Comparison of ENCODE assay signal across 1 cellular context in the genomic region with DNA sequence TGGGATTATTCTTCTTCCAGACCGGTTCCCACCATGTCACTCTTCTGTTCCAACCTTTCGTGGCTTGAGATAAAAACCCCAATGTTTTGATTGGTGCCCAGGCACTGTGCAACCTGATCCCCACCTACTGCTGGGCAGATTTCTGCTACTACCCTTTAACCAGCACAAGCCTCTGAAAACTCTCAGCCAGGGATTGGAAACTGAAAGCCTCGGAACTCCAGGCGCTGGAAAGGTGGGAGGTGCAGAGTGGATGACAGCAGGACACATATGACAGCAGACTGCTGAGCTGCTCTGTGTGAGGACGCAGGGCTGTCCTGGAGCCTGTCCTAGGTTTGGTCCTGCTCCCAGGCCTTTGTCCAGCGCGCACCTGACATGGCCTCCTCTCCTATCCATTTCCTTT.
TF ChIP-seq lines count a peak whose summit lies in the region.

No MANE protein-coding gene starts in this region.

TF ChIP-seq in H1, 55 proteins besides CTCF, POLR2A, EP300 and RAD21 (continued from another document):
- no peak for TF ChIP-seq SAP30 (IDR thresholded peaks at IDR 0.05; ENCODE audit: insufficient read depth, insufficient replicate concordance, low read length)
- no peak for TF ChIP-seq ZNF274 (IDR thresholded peaks at IDR 0.05; ENCODE audit: borderline replicate concordance, extremely low read depth, low read length)
- TF ChIP-seq, protein P1, sequence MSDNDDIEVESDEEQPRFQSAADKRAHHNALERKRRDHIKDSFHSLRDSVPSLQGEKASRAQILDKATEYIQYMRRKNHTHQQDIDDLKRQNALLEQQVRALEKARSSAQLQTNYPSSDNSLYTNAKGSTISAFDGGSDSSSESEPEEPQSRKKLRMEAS (IDR thresholded peaks at IDR 0.05), result no peak
- TF ChIP-seq, protein P2, sequence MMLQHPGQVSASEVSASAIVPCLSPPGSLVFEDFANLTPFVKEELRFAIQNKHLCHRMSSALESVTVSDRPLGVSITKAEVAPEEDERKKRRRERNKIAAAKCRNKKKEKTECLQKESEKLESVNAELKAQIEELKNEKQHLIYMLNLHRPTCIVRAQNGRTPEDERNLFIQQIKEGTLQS (IDR thresholded peaks at IDR 0.05; ENCODE audit: insufficient read depth, low read depth, low read length), result no peak
- TF ChIP-seq CBX5 (IDR thresholded peaks at IDR 0.05; ENCODE audit: low read depth, low read length), result no peak
- TF ChIP-seq SUZ12 (IDR thresholded peaks at IDR 0.05; ENCODE audit: low read length), result no peak
- no peak for TF ChIP-seq RFX5 (IDR thresholded peaks at IDR 0.05; ENCODE audit: borderline replicate concordance, low read depth, low read length)
- no peak for TF ChIP-seq SRF (IDR thresholded peaks at IDR 0.05; ENCODE audit: low read depth, low read length)
- TF ChIP-seq RNF2 (IDR thresholded peaks at IDR 0.05; ENCODE audit: borderline replicate concordance, low read depth, low read length, missing control alignments, poor library complexity, severe bottlenecking), result no peak
- no peak for TF ChIP-seq RBBP5 (IDR thresholded peaks at IDR 0.05; ENCODE audit: borderline replicate concordance, low read depth, low read length)
- no peak for TF ChIP-seq HDAC2 (IDR thresholded peaks at IDR 0.05; ENCODE audit: borderline replicate concordance in 1 of 2, low read depth in 2 of 2, low read length in 2 of 2)
- no peak for TF ChIP-seq CHD1 (IDR thresholded peaks at IDR 0.05; ENCODE audit: low read depth, low read length)
- TF ChIP-seq YY1 (IDR thresholded peaks at IDR 0.05; ENCODE audit: low read depth, low read length), result no peak
- TF ChIP-seq POLR2AphosphoS5 (IDR thresholded peaks at IDR 0.05; ENCODE audit: low read depth, low read length), result no peak
- no peak for TF ChIP-seq BRCA1 (IDR thresholded peaks at IDR 0.05; ENCODE audit: low read depth, low read length)
- no peak for TF ChIP-seq TAF7 (optimal IDR thresholded peaks at IDR 0.05; ENCODE audit: borderline replicate concordance, low read depth, low read length)
- no peak for TF ChIP-seq CEBPB (IDR thresholded peaks at IDR 0.05; ENCODE audit: low read depth, low read length)
